8 cellular contexts compared by ENCODE assay signal in genomic region chr5:119411291-119411934, GRCh38. TPM values are rescaled to one million over a fixed set of nuclear protein-coding genes. Genes with fewer than 3 reads are reported as not detected.
A peak's percentile ranks its signal among the peaks of the same experiment; 100 is the strongest.
DNase-seq lines count a peak whose midpoint lies in the region; ATAC-seq and TF ChIP-seq lines count a peak whose summit lies in the region.

No MANE protein-coding gene starts in this region.

- intact Hi-C loops in dorsolateral prefrontal cortex (cut with DNase I) (loop anchor here in 1 of 2 donors (5.0 kb wide), 2 partner anchors 144 to 344 kb away; no protein-coding TSS in a partner anchor), natural killer cell (cut with micrococcal nuclease) (no loop called here)

- TF ChIP-seq CTCF in MM.1S (IDR thresholded peaks at IDR 0.05; ENCODE audit: low read length) = no peak
- no peak for TF ChIP-seq CTCF in dorsolateral prefrontal cortex (IDR thresholded peaks at IDR 0.05 in 54 of 56, conservative IDR thresholded peaks at IDR 0.05 in 2 of 56; ENCODE audit: low read depth in 1 of 56, partially characterized antibody in 56 of 56)
- TF ChIP-seq CTCF in natural killer cell (IDR thresholded peaks at IDR 0.05) = no peak

- peak; percentile 54 for DNase-seq in Daoy (ENCODE audit: low read depth)
- no peak for DNase-seq in MM.1S
- no peak for DNase-seq in dorsolateral prefrontal cortex
- no peak for DNase-seq in natural killer cell
- no peak for DNase-seq in glomerular visceral epithelial cell (ENCODE audit: extremely low spot score)
- no peak for DNase-seq in NCI-H510A treated with DMSO at 0.1 percent for 48 hours (lab: John Stamatoyannopoulos, UW)
- no peak for DNase-seq in SKM-1 (lab: John Stamatoyannopoulos, UW; ENCODE audit: unreplicated experiment)

- no peaks in the 10 kb centered on the region for H4K20me1 ChIP-seq in MM.1S (ENCODE audit: insufficient read depth, low read length)

- peaks cover 3% of the 10 kb centered on the region; the same call in 1 of the 2 replicates for H3K4me1 ChIP-seq in MM.1S (ENCODE audit: low read length)

- peak overlapping the region; percentile 94 for H3K4me3 Mint-ChIP-seq in natural killer cell

- no peaks in the 10 kb centered on the region for H3K9me2 ChIP-seq in MM.1S (replicated peaks; ENCODE audit: insufficient read depth, low read length)

- H3K36me3 Mint-ChIP-seq in natural killer cell = no peaks in the 10 kb centered on the region

- H3K27me3 ChIP-seq in MM.1S (replicated peaks; ENCODE audit: insufficient read depth, low read length) = no peaks in the 10 kb centered on the region
- H3K27me3 ChIP-seq in dorsolateral prefrontal cortex = peaks cover 0 to 13% (median 0%) of the 10 kb centered on the region in 45 donors

- no peaks in the 10 kb centered on the region for H3K9me3 Mint-ChIP-seq in natural killer cell

- H3K4me3 ChIP-seq in MM.1S (ENCODE audit: low read length) (peak overlapping the region; percentile 45), dorsolateral prefrontal cortex (peak overlapping the region; percentile 27 to 75 (median 59))

- no peaks in the 10 kb centered on the region for H3K9me3 ChIP-seq in MM.1S (replicated peaks; ENCODE audit: insufficient read depth, low read length)

- no peaks in the 10 kb centered on the region for H3K36me3 ChIP-seq in MM.1S (replicated peaks; ENCODE audit: insufficient read depth, low read length)

- no peaks in the 10 kb centered on the region for H3K79me2 ChIP-seq in MM.1S (ENCODE audit: low read length)

- peak overlapping the region; percentile 65; the same call in 1 of the 2 replicates for H3K4me2 ChIP-seq in MM.1S (ENCODE audit: low read depth, low read length)

- H3F3A ChIP-seq in MM.1S (ENCODE audit: insufficient read depth, low read length) = no peaks in the 10 kb centered on the region

- H3K27ac ChIP-seq in MM.1S (ENCODE audit: low read length) (no peak overlapping the region), dorsolateral prefrontal cortex (peak overlapping the region in 45 of 59 donors; percentile 8 to 85 (median 60))

- peaks cover 9 to 10% of the 10 kb centered on the region in 2 donors for H3K4me1 Mint-ChIP-seq in natural killer cell

- peak overlapping the region; percentile 60 for H2AFZ ChIP-seq in MM.1S (ENCODE audit: low read length)

- H3K27ac Mint-ChIP-seq in natural killer cell = peak overlapping the region in 1 of 2 donors; percentile 85

- ATAC-seq in natural killer cell (peak in 2 of 3 donors; percentile 19 to 35), GM19463 (IDR thresholded peaks at IDR 0.05; ENCODE audit: unreplicated experiment) (no peak)

- H3K9ac ChIP-seq in MM.1S (ENCODE audit: low read length) = no peak overlapping the region

- H3K27me3 Mint-ChIP-seq in natural killer cell (ENCODE audit: low read depth in 2 of 2) = peaks cover 0 to 4% of the 10 kb centered on the region in 2 donors

RNA-seq across cellular contexts. Expression of gene HSD17B4, which starts 40.9 kb away (rescaled TPM):
- 186 and 193 TPM in 2 replicates for total RNA-seq in Daoy (2014; rRNA removed; shearing (Covaris generic))
- total RNA-seq in dorsolateral prefrontal cortex (100 to 1,000 TPM; 152 to 375 (median 249) TPM), natural killer cell (10 to 100 TPM; 38.2 to 76.9 (median 51.9) TPM)

RNA-seq across cellular contexts. Expression of gene TNFAIP8, which starts 55.6 kb away (rescaled TPM):
- 51.7 and 52.8 TPM in 2 replicates for total RNA-seq in Daoy (2014; rRNA removed; shearing (Covaris generic))
- total RNA-seq in dorsolateral prefrontal cortex = 1 to 10 TPM in 105 of 120 experiments, under 1 TPM in 15; 0.25 to 6.9 (median 1.9) TPM
- total RNA-seq in natural killer cell = 10 to 100 TPM; 47.6 to 87.5 (median 76.3) TPM
